In genomic region chr13:113838711-113839201, GRCh38 we compare ENCODE assay signal across 14 cellular contexts. TPM values are rescaled to one million over a fixed set of nuclear protein-coding genes. Genes with fewer than 3 reads are reported as not detected.
DNase-seq lines count a peak whose midpoint lies in the region; ATAC-seq, FAIRE-seq and TF ChIP-seq lines count a peak whose summit lies in the region.
"Had no signal": no experiment of that assay in that cellular context is flagged by ENCODE, and none has a peak within 500 bp of the region (broad histone marks: within the 10 kb centered on the region; RNA-seq: fewer than 3 reads in every experiment).

No MANE protein-coding gene starts in this region.

- POLR2A ChIA-PET in HEK293 (lab: Yijun Ruan, JAX) = no interaction called here

- dilution Hi-C loops in mammary epithelial cell (cut with HindIII; ENCODE audit: low sequenced_read_pairs) = no loop called here

- DNase-seq in mammary epithelial cell (no peak), kidney (peak; percentile 54), stomach (no peak), KBM-7 (no peak), urothelium cell line (ENCODE audit: low spot score) (no peak), H4 (ENCODE audit: low spot score) (no peak)
- DNase-seq: activated gamma-delta T cell treated with Interleukin-2 at 50 U/mL for 16 hours; COR-L47; NCI-H69; stimulated activated CD4-positive, alpha-beta T cell treated with anti-CD3 and anti-CD28 coated beads, Interleukin-2, amount 100 ng/mL, for 24 hours; stimulated activated naive CD8-positive, alpha-beta T cell treated with anti-CD3 and anti-CD28 coated beads, Interleukin-15, amount 100 ng/mL, for 72 hours had no signal

- no peak for TF ChIP-seq CTCF in HEK293 (tag by site-specific recombination; IDR thresholded peaks at IDR 0.05)
- no peak for TF ChIP-seq CTCF in mammary epithelial cell (conservative IDR thresholded peaks at IDR 0.05 in 1 of 2, IDR thresholded peaks at IDR 0.05 in 1 of 2; ENCODE audit: extremely low read depth in 1 of 2, insufficient read depth in 1 of 2, low read depth in 1 of 2, low read length in 2 of 2)
- no peak for TF ChIP-seq CTCF in kidney (IDR thresholded peaks at IDR 0.05; ENCODE audit: borderline replicate concordance, extremely low read depth, insufficient read depth)
- no peak for TF ChIP-seq CTCF in stomach (IDR thresholded peaks at IDR 0.05)

- intact Hi-C loops in mammary epithelial cell (cut with micrococcal nuclease) (no loop called here), kidney (cut with DNase I) (no loop called here), stomach (cut with DNase I; ENCODE audit: low total_unique reads) (no loop called here)

- no peak overlapping the region for H2AFZ ChIP-seq in mammary epithelial cell (ENCODE audit: low read depth, low read length)

- in situ Hi-C loops in mammary epithelial cell (cut with MboI; ENCODE audit: low sequenced_read_pairs in 2 of 2) (no loop called here), KBM-7 (cut with MboI; ENCODE audit: low pct_unique_long_range_greater_than_20kb, low sequenced_read_pairs) (no loop called here)

- no peak for TF ChIP-seq EP300 in stomach (IDR thresholded peaks at IDR 0.05)

- peaks cover 66% of the 10 kb centered on the region for H3K79me2 ChIP-seq in mammary epithelial cell (ENCODE audit: insufficient read depth, low read length)

- H3K27me3 ChIP-seq in mammary epithelial cell (ENCODE audit: insufficient read depth, low read length) (no peaks in the 10 kb centered on the region), stomach (no peaks in the 10 kb centered on the region)

- no peak overlapping the region for H3K4me3 ChIP-seq in HEK293 (ENCODE audit: low read depth, low read length)
- H3K4me3 ChIP-seq in mammary epithelial cell (replicated peaks in 1 of 3; ENCODE audit: insufficient read depth in 1 of 3, low read depth in 2 of 3, low read length in 3 of 3) = peak overlapping the region in 2 of 3 experiments; percentile 48 to 50
- no peak overlapping the region for H3K4me3 ChIP-seq in kidney (ENCODE audit: low read length in 2 of 2)
- H3K4me3 ChIP-seq in stomach = peak overlapping the region in 3 of 4 donors; percentile 13 to 28 (median 25)

- 23% methylated on average over 3 of the region's 8 CpGs for WGBS in mammary epithelial cell (ENCODE audit: low coverage, missing lambda C conversion rate)
- 37 to 60% (median 49%) methylated on average over 2 to 8 of the region's 8 CpGs for WGBS in stomach, 5 donors

- FAIRE-seq in kidney (lab: Jason Lieb, UNC) (no peak), urothelium cell line (lab: Jason Lieb, UNC) (no peak)

- H3K9me3 ChIP-seq in HEK293 (ENCODE audit: control insufficient read depth, insufficient read depth, low read depth, low read length) (no peaks in the 10 kb centered on the region), mammary epithelial cell (replicated peaks; ENCODE audit: insufficient read depth, low read length) (no peaks in the 10 kb centered on the region), kidney (ENCODE audit: control insufficient read depth in 1 of 2, low read length in 2 of 2) (no peaks in the 10 kb centered on the region), stomach (no peaks in the 10 kb centered on the region)
- H3K9me3 ChIP-seq: neutrophil had no signal

- peak overlapping the region; percentile 79 for H3K4me2 ChIP-seq in mammary epithelial cell (ENCODE audit: insufficient read depth, low read depth, low read length)

- H4K20me1 ChIP-seq in mammary epithelial cell (ENCODE audit: insufficient read depth, low read length) = no peaks in the 10 kb centered on the region

- CTCF ChIA-PET in HEK293 (lab: Yijun Ruan, JAX) (no interaction called here), mammary epithelial cell (lab: Charles Lee; ENCODE audit: low non-redundant PET) (interaction anchor here (0.7 kb wide), 1 partner anchor 112 kb away, joined by 3 read pairs; no protein-coding TSS in a partner anchor)

- no peak overlapping the region for H3K27ac ChIP-seq in HEK293 (ENCODE audit: extremely low read depth, low read depth, low read length)
- H3K27ac ChIP-seq in mammary epithelial cell (ENCODE audit: insufficient read depth, low read depth, low read length) = no peak overlapping the region
- H3K27ac ChIP-seq in kidney (ENCODE audit: low read depth in 2 of 2, low read length in 2 of 2) = peak overlapping the region in 1 of 2 donors; percentile 17
- H3K27ac ChIP-seq in stomach = peak overlapping the region in 4 of 5 donors; percentile 14 to 85 (median 81)
- H3K27ac ChIP-seq: neutrophil had no signal

- no TSS peak for BruUV-seq in mammary epithelial cell (replicated peaks; lab: Mats Ljungman, UMichigan)

- H3K9ac ChIP-seq in mammary epithelial cell (ENCODE audit: insufficient read depth, low read length) (peak overlapping the region; percentile 27), kidney (ENCODE audit: low read length in 2 of 2) (no peak overlapping the region)

- H3K36me3 ChIP-seq in HEK293 (ENCODE audit: control insufficient read depth in 2 of 2, insufficient read depth in 1 of 2, low read length in 2 of 2) (peaks cover 0 to 7% of the 10 kb centered on the region in 2 experiments; a peak in 1 of 3 replicates), mammary epithelial cell (ENCODE audit: insufficient read depth, low read length) (peaks cover 9% of the 10 kb centered on the region), kidney (ENCODE audit: control insufficient read depth in 1 of 2, insufficient read depth in 2 of 2, low read length in 2 of 2) (peaks cover 0 to 2% of the 10 kb centered on the region in 2 donors), stomach (peaks cover 16 to 38% (median 34%) of the 10 kb centered on the region in 4 donors)
- H3K36me3 ChIP-seq: neutrophil had no signal

- H3K4me1 ChIP-seq in HEK293 (ENCODE audit: control insufficient read depth, insufficient read depth, low read length) = peaks cover 7% of the 10 kb centered on the region
- H3K4me1 ChIP-seq in mammary epithelial cell (ENCODE audit: insufficient read depth, low read length) = peaks cover 47% of the 10 kb centered on the region
- H3K4me1 ChIP-seq in kidney (ENCODE audit: control insufficient read depth in 1 of 2, insufficient read depth in 1 of 2, low read depth in 1 of 2, low read length in 2 of 2) = peaks cover 8 to 25% of the 10 kb centered on the region in 2 donors
- peaks cover 42 to 64% (median 56%) of the 10 kb centered on the region in 4 donors for H3K4me1 ChIP-seq in stomach

- TF ChIP-seq POLR2A in stomach (IDR thresholded peaks at IDR 0.05) = no peak

- no peak for ATAC-seq in HG03135 (IDR thresholded peaks at IDR 0.05; ENCODE audit: unreplicated experiment)

TF ChIP-seq in HEK293, 187 proteins besides CTCF, POLR2A, EP300 and RAD21:
- TF ChIP-seq GLIS2 (tag by site-specific recombination; IDR thresholded peaks at IDR 0.05) = 0 out of 2 replicates have a peak, but pooled peaks have one; percentile 39
- no peak for TF ChIP-seq ZBTB26 (tag by site-specific recombination; optimal IDR thresholded peaks at IDR 0.05)

RNA-seq across cellular contexts. Expression of gene GAS6, which starts 25.1 kb away (rescaled TPM):
- 100 to 1,000 TPM; 221 to 311 TPM for total RNA-seq in mammary epithelial cell
- polyA plus RNA-seq in mammary epithelial cell = 196 TPM
- polyA minus RNA-seq in mammary epithelial cell = 53.3 TPM
- total RNA-seq in kidney = 83.5 TPM
- 135 TPM for polyA plus RNA-seq in kidney (ENCODE audit: insufficient read depth, low read depth, low replicate concordance)
- 100 to 1,000 TPM in 2 of 5 donors, 10 to 100 TPM in 3; 31.4 to 409 (median 93.4) TPM for total RNA-seq in stomach
- polyA plus RNA-seq in stomach = 100 to 1,000 TPM in 1 of 3 donors, 10 to 100 TPM in 2; 34.7 to 109 (median 62.0) TPM
- total RNA-seq in H4 (2014; rRNA removed; shearing (Covaris generic)) = 5.9 and 6.4 TPM in 2 replicates

Comparison
In these comparisons a context has a peak if more than half of its experiments do, and no peak if none do; other contexts are left out.
1. H3K27ac ChIP-seq: peak in stomach (4 of 5); none in HEK293 (single experiment) and mammary epithelial cell (single experiment).
2. H3K4me3 ChIP-seq: peak in mammary epithelial cell (2 of 3) and stomach (3 of 4); none in HEK293 (single experiment) and kidney (0 of 2).